17 cellular contexts compared by ENCODE assay signal in the genomic region with DNA sequence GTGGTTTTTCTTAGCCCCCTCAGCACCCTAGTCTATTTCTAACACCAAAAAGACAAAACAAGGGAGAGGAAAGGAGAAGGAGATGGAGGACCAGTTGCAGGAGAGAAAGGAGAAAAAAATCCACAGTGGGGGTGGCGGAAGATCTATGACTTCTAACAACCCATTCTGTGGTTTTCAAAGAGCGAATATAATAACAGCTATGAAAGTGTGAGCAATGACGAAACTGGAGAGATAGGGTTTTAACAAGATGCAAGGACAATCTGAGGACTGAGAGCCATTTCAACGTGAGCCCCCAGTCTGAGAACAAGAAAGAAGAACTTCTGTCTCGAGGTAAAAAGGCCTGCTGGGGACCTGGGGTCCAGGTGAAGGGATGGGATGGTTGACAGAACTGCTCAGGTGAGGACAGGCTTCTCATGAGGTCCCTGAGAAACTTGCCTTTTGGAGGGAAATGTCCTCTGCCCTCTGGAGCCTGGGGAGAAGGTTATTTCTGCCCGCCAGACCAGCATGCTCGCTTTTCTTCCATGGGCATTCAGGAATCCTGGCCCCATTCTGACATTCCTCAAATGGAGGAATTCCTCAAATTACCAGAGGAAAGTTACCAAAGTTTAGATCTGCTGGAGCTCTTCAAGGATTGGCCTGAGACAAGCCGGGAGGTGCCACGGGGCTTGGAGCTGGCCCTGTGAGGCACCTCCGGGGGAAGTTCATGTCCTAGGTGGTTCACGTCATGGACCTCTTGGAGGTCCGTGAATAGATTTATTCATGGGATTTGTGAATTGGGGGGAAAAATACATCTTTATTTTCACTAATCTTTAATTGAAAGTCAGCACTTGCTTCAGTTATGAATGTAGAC. TPM values are rescaled to one million over a fixed set of nuclear protein-coding genes. Genes with fewer than 3 reads are reported as not detected.
A peak's percentile ranks its signal among the peaks of the same experiment; 100 is the strongest.
DNase-seq lines count a peak whose midpoint lies in the region; TF ChIP-seq lines count a peak whose summit lies in the region.
"Had no signal": no experiment of that assay in that cellular context is flagged by ENCODE, and none has a peak within 500 bp of the region (broad histone marks: within the 10 kb centered on the region; RNA-seq: fewer than 3 reads in every experiment).

Gene CD160, plus strand, starts transcription at position 270 of the 850 bp plus-strand sequence. CDS start 8,829 bp downstream, outside the sequence.

- H2AFZ ChIP-seq in Loucy (ENCODE audit: low read length): peak within 1 kb of the TSS; percentile 53; the same call in 1 of the 2 replicates

- H3K27me3 ChIP-seq in Loucy (ENCODE audit: insufficient read depth, low read length, poor library complexity, severe bottlenecking) (no peaks in the 10 kb centered on the region), spleen (replicated peaks in 1 of 7) (peaks cover 0 to 18% (median 0%) of the 10 kb centered on the region in 7 donors)

- H3K27me3 Mint-ChIP-seq in activated T-cell treated with anti-CD3 and anti-CD28 coated beads, Interleukin-2, amount 50 U/mL, for 24 hours: peaks cover 23% of the 10 kb centered on the region

- H3K4me3 ChIP-seq in Loucy (ENCODE audit: low read length, poor library complexity, severe bottlenecking) (no peak within 1 kb of the TSS), spleen (peak within 1 kb of the TSS in 3 of 8 donors; percentile 31 to 67 (median 34))

- H4K20me1 ChIP-seq in Loucy (ENCODE audit: insufficient read depth, low read length, poor library complexity, severe bottlenecking): no peaks in the 10 kb centered on the region

- H3K4me1 ChIP-seq in Loucy (ENCODE audit: insufficient read depth, low read length, poor library complexity, severe bottlenecking) (no peaks in the 10 kb centered on the region), spleen (peaks cover 0 to 50% (median 14%) of the 10 kb centered on the region in 6 donors)

- H3K9me3 Mint-ChIP-seq in activated T-cell treated with anti-CD3 and anti-CD28 coated beads, Interleukin-2, amount 50 U/mL, for 24 hours: no peaks in the 10 kb centered on the region
- H3K9me3 Mint-ChIP-seq: brain, memory B cell had no signal

- peak within 1 kb of the TSS in 6 of 8 donors; percentile 19 to 74 (median 64) for H3K27ac ChIP-seq in spleen
- H3K27ac ChIP-seq: transverse colon had no signal

- H3F3A ChIP-seq in Loucy (ENCODE audit: low read depth): no peaks in the 10 kb centered on the region

- no peaks in the 10 kb centered on the region for H3K36me3 ChIP-seq in Loucy (ENCODE audit: insufficient read depth, low read length)
- H3K36me3 ChIP-seq in spleen: no peaks in the 10 kb centered on the region
- H3K36me3 ChIP-seq: transverse colon had no signal

- H3K4me2 ChIP-seq in Loucy (ENCODE audit: low read depth, low read length, poor library complexity, severe bottlenecking): no peak within 1 kb of the TSS

- DNase-seq in activated T-cell treated with anti-CD3 and anti-CD28 coated beads, Interleukin-2, amount 50 U/mL, for 24 hours: no peak
- DNase-seq in activated T-cell treated with anti-CD3 and anti-CD28 coated beads, Interleukin-2, amount 50 U/mL, for 1 hour: no peak
- DNase-seq in astrocyte of the hippocampus (ENCODE audit: low read depth, low spot score) (peak; percentile 39), spleen (peak; percentile 69), NCI-H526 (lab: John Stamatoyannopoulos, UW) (no peak), kidney tubule cell (ENCODE audit: low spot score) (no peak), nucleus accumbens (lab: John Stamatoyannopoulos, UW) (no peak)
- DNase-seq: DMS 273 treated with DMSO at 0.1 percent for 48 hours, NCI-H187, NCI-H774, SHP77 treated with DMSO at 0.1 percent for 48 hours, transverse colon had no signal

- 76 to 85% (median 78%) methylated on average over 12 of the region's 12 CpGs for WGBS in spleen, 5 donors

- no peak within 1 kb of the TSS for H3K9ac ChIP-seq in Loucy (ENCODE audit: low read depth, low read length, poor library complexity, severe bottlenecking)

- H3K36me3 Mint-ChIP-seq in activated T-cell treated with anti-CD3 and anti-CD28 coated beads, Interleukin-2, amount 50 U/mL, for 24 hours (ENCODE audit: low read depth): no peaks in the 10 kb centered on the region
- H3K36me3 Mint-ChIP-seq: brain, memory B cell had no signal

- no peaks in the 10 kb centered on the region for H3K9me2 ChIP-seq in Loucy (replicated peaks; ENCODE audit: low read depth, low read length)

- H3K9me3 ChIP-seq in Loucy (ENCODE audit: insufficient read depth, low read depth, low read length) (no peaks in the 10 kb centered on the region), spleen (no peaks in the 10 kb centered on the region)
- H3K9me3 ChIP-seq: transverse colon had no signal

- peak within 1 kb of the TSS; percentile 69 for H3K4me3 Mint-ChIP-seq in activated T-cell treated with anti-CD3 and anti-CD28 coated beads, Interleukin-2, amount 50 U/mL, for 24 hours
- H3K4me3 Mint-ChIP-seq: brain had no signal

- TF ChIP-seq POLR2A in spleen (IDR thresholded peaks at IDR 0.05): no peak

- no peaks in the 10 kb centered on the region for H3K79me2 ChIP-seq in Loucy (ENCODE audit: insufficient read depth, low read length)

- TF ChIP-seq CTCF in Loucy (conservative IDR thresholded peaks at IDR 0.05; ENCODE audit: low read length): no peak
- TF ChIP-seq CTCF in spleen (IDR thresholded peaks at IDR 0.05 in 8 of 11, conservative IDR thresholded peaks at IDR 0.05 in 3 of 11): no peak

- intact Hi-C loops in spleen (cut with DNase I; ENCODE audit: low total_unique reads): no loop called here

- H3K27ac Mint-ChIP-seq in activated T-cell treated with anti-CD3 and anti-CD28 coated beads, Interleukin-2, amount 50 U/mL, for 24 hours: no peak within 1 kb of the TSS
- H3K27ac Mint-ChIP-seq: brain had no signal

- peaks cover 30% of the 10 kb centered on the region for H3K4me1 Mint-ChIP-seq in activated T-cell treated with anti-CD3 and anti-CD28 coated beads, Interleukin-2, amount 50 U/mL, for 24 hours (ENCODE audit: low read depth)

RNA-seq across cellular contexts. Expression of gene CD160, which starts in this region (rescaled TPM):
- total RNA-seq in spleen: 10 to 100 TPM in 2 of 7 donors, 1 to 10 TPM in 5; 5.2 to 17.7 (median 7.3) TPM
- 1 to 10 TPM; 2.2 to 2.9 (median 2.3) TPM for polyA plus RNA-seq in spleen
- total RNA-seq: frontal cortex, osteocyte had no signal

Comparison
In these comparisons a context has a peak if more than half of its experiments do, and no peak if none do; other contexts are left out.
1. DNase-seq: peak in astrocyte of the hippocampus (single experiment) and spleen (single experiment); none in activated T-cell treated with anti-CD3 and anti-CD28 coated beads, Interleukin-2, amount 50 U/mL, for 24 hours (single experiment), activated T-cell treated with anti-CD3 and anti-CD28 coated beads, Interleukin-2, amount 50 U/mL, for 1 hour (single experiment), NCI-H526 (0 of 2), kidney tubule cell (single experiment) and nucleus accumbens (0 of 56).